8 cellular contexts compared by ENCODE assay signal in genomic region chr13:95403349-95404140, GRCh38.
DNase-seq lines count a peak whose midpoint lies in the region; ATAC-seq and TF ChIP-seq lines count a peak whose summit lies in the region.

No MANE protein-coding gene starts in this region.

- TF ChIP-seq CTCF in stomach (IDR thresholded peaks at IDR 0.05), result no peak

- ATAC-seq in GM19035 (IDR thresholded peaks at IDR 0.05; ENCODE audit: unreplicated experiment) (peak; percentile 15), HG03064 (IDR thresholded peaks at IDR 0.05; ENCODE audit: low read depth, unreplicated experiment) (peak; percentile 37), HG03457 (IDR thresholded peaks at IDR 0.05; ENCODE audit: unreplicated experiment) (no peak)

- H3K36me3 ChIP-seq in iPS-20b (ENCODE audit: insufficient read depth, low read depth, low read length), result no peaks in the 10 kb centered on the region
- H3K36me3 ChIP-seq in stomach, result no peaks in the 10 kb centered on the region

- 33 to 38% (median 36%) methylated on average over 16 to 17 of the region's 17 CpGs for WGBS in stomach, 5 donors

- H3K27me3 Mint-ChIP-seq in activated naive CD8-positive, alpha-beta T cell, result peaks cover 6% of the 10 kb centered on the region

- no peak for TF ChIP-seq EP300 in stomach (IDR thresholded peaks at IDR 0.05)

- no peak overlapping the region for H3K27ac ChIP-seq in iPS-20b (ENCODE audit: low read length)
- no peak overlapping the region for H3K27ac ChIP-seq in stomach

- H3K27ac Mint-ChIP-seq in activated naive CD8-positive, alpha-beta T cell, result no peak overlapping the region

- H3K4me1 Mint-ChIP-seq in activated naive CD8-positive, alpha-beta T cell (ENCODE audit: low read depth), result peaks cover 9% of the 10 kb centered on the region

- H3K27me3 ChIP-seq in iPS-20b (ENCODE audit: insufficient read depth, low read length), result no peaks in the 10 kb centered on the region
- peaks cover 0 to 15% (median 0%) of the 10 kb centered on the region in 3 donors for H3K27me3 ChIP-seq in stomach

- no peaks in the 10 kb centered on the region for H3K9me3 Mint-ChIP-seq in activated naive CD8-positive, alpha-beta T cell (ENCODE audit: low read depth)

- H3K4me1 ChIP-seq in iPS-20b (ENCODE audit: insufficient read depth, low read length), result peaks cover 5% of the 10 kb centered on the region; the same call in 1 of the 2 replicates
- peaks cover 0 to 13% (median 9%) of the 10 kb centered on the region in 4 donors for H3K4me1 ChIP-seq in stomach

- H3K9me3 ChIP-seq in iPS-20b (ENCODE audit: insufficient read depth, low read depth, low read length) (no peaks in the 10 kb centered on the region), stomach (no peaks in the 10 kb centered on the region)

- intact Hi-C loops in stomach (cut with DNase I; ENCODE audit: low total_unique reads), result no loop called here

- peaks cover 2% of the 10 kb centered on the region for H3K36me3 Mint-ChIP-seq in activated naive CD8-positive, alpha-beta T cell

- DNase-seq in stomach (no peak), NCI-H345 (lab: John Stamatoyannopoulos, UW) (no peak), NCI-H446 treated with DMSO at 0.1 percent for 48 hours (lab: John Stamatoyannopoulos, UW) (no peak)

- peak overlapping the region; percentile 82 for H3K4me3 ChIP-seq in iPS-20b (ENCODE audit: low read length)
- H3K4me3 ChIP-seq in stomach, result peak overlapping the region; percentile 27 to 43 (median 33)

- peak overlapping the region; percentile 98 for H3K4me3 Mint-ChIP-seq in activated naive CD8-positive, alpha-beta T cell

- peak overlapping the region; percentile 69; the same call in 1 of the 2 replicates for H3K9ac ChIP-seq in iPS-20b (ENCODE audit: low read depth, low read length)

- TF ChIP-seq POLR2A in stomach (IDR thresholded peaks at IDR 0.05), result no peak
